ENCODE assay signal across 8 cellular contexts in the genomic region with DNA sequence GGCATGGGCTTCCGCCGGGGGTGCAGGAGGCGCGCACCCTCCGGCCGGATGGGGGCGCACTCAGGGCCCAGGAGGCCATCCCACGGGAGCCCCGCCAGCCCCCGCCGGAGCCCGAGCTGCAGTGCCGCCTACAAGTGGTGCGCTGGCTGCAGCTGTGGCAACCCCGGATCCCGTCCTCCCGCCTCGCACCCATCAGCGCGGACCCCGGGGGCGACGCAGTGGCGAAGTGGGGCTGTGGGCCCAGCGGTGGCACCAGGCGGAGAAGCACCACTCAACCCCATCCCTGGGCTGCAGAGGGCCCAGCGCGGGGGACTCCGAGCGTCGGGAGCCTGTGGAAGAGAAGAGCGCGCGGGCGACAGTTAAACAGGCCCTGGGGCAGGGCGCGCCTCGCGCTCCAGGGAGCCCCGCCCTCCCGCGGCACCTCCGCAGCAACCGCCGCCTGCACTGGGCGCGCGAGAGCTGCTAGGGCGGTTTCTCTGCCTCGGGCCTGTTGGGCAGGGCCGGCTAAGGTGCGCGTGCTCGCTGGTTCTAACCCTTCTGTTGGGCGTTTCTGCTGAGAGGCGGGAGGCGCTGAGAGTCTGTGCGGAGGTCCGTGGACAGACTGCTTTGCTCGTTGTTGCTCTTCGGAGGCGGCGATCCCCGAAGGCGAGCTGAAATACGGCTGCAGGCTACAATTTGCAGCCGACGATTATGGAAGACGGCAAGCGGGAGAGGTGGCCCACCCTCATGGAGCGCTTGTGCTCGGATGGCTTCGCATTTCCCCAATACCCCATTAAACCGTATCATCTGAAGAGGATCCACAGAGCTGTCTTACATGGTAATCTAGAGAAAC. TPM values are rescaled to one million over a fixed set of nuclear protein-coding genes. Genes with fewer than 3 reads are reported as not detected.
DNase-seq lines count a peak whose midpoint lies in the region; ATAC-seq and TF ChIP-seq lines count a peak whose summit lies in the region.
"Not testable (repeated sequence)": the region's sequence is repeated elsewhere in the genome, so short reads cannot be mapped to it uniquely, and the experiment has no call there.

A gene (plus strand): TSS at position 104 of the 832 bp plus-strand sequence. CDS start 587 bp downstream, at position 691.

- peak; percentile 63 for TF ChIP-seq POLR2A in Raji (IDR thresholded peaks at IDR 0.05; ENCODE audit: insufficient read depth, low read depth, low read length)

- POLR2A ChIA-PET in BJ (lab: Charles Lee) = not testable (repeated sequence)

- DNase-seq in BJ (ENCODE audit: low read depth) = not testable (repeated sequence)
- DNase-seq in GM19240 (ENCODE audit: insufficient read length, low spot score) (peak; percentile 8), activated gamma-delta T cell treated with Interleukin-2 at 50 U/mL for 16 hours (peak; percentile 79), fibroblast of mammary gland (ENCODE audit: low read depth) (peak; percentile 69), mucosa of gallbladder (ENCODE audit: low spot score) (peak; percentile 76)
- peak; percentile 72 to 77 (median 72) for DNase-seq in stimulated activated CD4-positive, alpha-beta T cell treated with anti-CD3 and anti-CD28 coated beads, TNF-alpha, amount 100 ng/mL, for 4 hours (ENCODE audit: low read depth in 3 of 3)

- CTCF ChIA-PET in BJ (lab: Yijun Ruan, JAX) = interaction anchor here (0.6 to 2.5 kb wide), 19 partner anchors 10 to 706 kb away, joined by 3 to 14 read pairs (median 4); a partner anchor contains a TSS

- H3K4me3 ChIP-seq in BJ (ENCODE audit: low read depth, low read length) = peak within 1 kb of the TSS; percentile 58
- H3K4me3 ChIP-seq in fibroblast of mammary gland (ENCODE audit: control insufficient read depth, low read depth, low read length) = peak within 1 kb of the TSS; percentile 71

- H3K36me3 ChIP-seq in BJ (ENCODE audit: control insufficient read depth, insufficient read depth, low read length) = not testable (repeated sequence)

- ATAC-seq in HG03103 (IDR thresholded peaks at IDR 0.05; ENCODE audit: low read depth, unreplicated experiment) = peak; percentile 85

- peak; percentile 49 for TF ChIP-seq CTCF in BJ (IDR thresholded peaks at IDR 0.05; ENCODE audit: insufficient read depth, low read depth, low read length)
- not testable (repeated sequence) for TF ChIP-seq CTCF in fibroblast of mammary gland (conservative IDR thresholded peaks at IDR 0.05; ENCODE audit: control insufficient read depth, insufficient read depth, low read depth, low read length)

- not testable (repeated sequence) for H3K27me3 ChIP-seq in BJ (ENCODE audit: control insufficient read depth, insufficient read depth, low read length)

RNA-seq across cellular contexts. Expression of the gene that starts here (rescaled TPM):
- polyA plus RNA-seq in BJ (2011; rRNA removed) = 3.3 and 3.8 TPM in 2 replicates
- polyA minus RNA-seq in BJ (2011; rRNA and poly(A)+ RNA removed) = 25.2 and 30.0 TPM in 2 replicates
- total RNA-seq in mucosa of gallbladder = 14.6 TPM
